ENCODE assay signal across 22 cellular contexts in the genomic region with DNA sequence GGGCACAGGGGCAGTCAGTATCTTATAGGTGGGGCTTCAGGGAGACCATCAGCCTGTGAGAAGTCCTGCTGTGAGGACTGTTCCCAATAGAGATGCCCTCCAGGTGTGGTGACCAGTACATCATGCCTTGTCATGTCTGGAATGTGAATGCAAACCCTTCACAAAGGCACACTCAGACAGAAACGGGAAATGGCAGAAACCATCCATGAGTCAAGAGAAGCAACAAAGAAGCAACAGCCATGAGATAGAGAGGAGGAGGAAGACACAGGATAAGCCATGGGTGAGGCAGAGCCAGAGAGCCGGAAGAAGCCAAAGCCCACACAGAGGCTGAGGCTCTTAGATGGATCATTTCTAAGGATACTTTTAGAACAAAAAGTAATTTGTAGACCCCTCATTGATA. TPM values are rescaled to one million over a fixed set of nuclear protein-coding genes. Genes with fewer than 3 reads are reported as not detected.
"Had no signal": no experiment of that assay in that cellular context is flagged by ENCODE, and none has a peak within 500 bp of the region (broad histone marks: within the 10 kb centered on the region; RNA-seq: fewer than 3 reads in every experiment).

No MANE protein-coding gene starts in this region.

- H3K27me3 ChIP-seq: SJSA1 had no signal

- FAIRE-seq: RCC 7860 had no signal

- H3K27ac ChIP-seq: HL-60, SJSA1, SK-N-MC had no signal

- H3K4me1 ChIP-seq: SJSA1 had no signal

- DNase-seq: Karpas-422, KG1, MM.1S, NCI-H1092 treated with DMSO at 0.1 percent for 48 hours, NCI-H1436 treated with DMSO at 0.1 percent for 48 hours, NCI-H1694, NCI-H187 treated with DMSO at 0.1 percent for 48 hours, NCI-H2029 treated with DMSO at 0.1 percent for 48 hours, NCI-H226, NCI-H446, NCI-H510A, NCI-H524 treated with DMSO at 0.1 percent for 48 hours, NCI-H69, NCI-H774, Right ventricle myocardium superior, RPMI8226, SIG-M5 had no signal

- H3K4me3 ChIP-seq: SJSA1, SK-N-MC had no signal

- H3K36me3 ChIP-seq: SJSA1 had no signal

RNA-seq across cellular contexts. Expression of a gene that starts 20.1 kb away (rescaled TPM):
- total RNA-seq: HT-29, Right ventricle myocardium superior, SJSA1 had no signal
